27 cellular contexts compared by ENCODE assay signal in the genomic region with DNA sequence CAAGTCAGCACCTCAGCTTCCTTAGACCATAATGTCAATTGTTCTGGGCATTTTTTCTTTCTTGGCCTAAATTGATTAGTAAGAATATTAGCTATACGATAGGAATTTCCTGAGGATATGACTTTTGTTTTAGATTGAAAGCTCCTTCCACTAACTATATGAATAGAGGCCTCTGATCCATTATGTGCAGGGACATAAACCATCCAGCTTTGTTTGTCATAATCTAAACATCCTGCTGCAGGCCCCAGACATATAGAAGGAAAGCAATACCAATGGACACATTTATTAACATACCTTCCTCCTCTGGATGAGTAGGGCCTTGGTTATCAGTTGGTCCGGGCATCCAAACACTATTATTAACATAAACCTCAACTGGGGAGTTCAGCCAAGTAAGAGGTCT. TPM values are rescaled to one million over a fixed set of nuclear protein-coding genes. Genes with fewer than 3 reads are reported as not detected.
DNase-seq lines count a peak whose midpoint lies in the region; ATAC-seq, FAIRE-seq and TF ChIP-seq lines count a peak whose summit lies in the region.
"Had no signal": no experiment of that assay in that cellular context is flagged by ENCODE, and none has a peak within 500 bp of the region (broad histone marks: within the 10 kb centered on the region; RNA-seq: fewer than 3 reads in every experiment).

No MANE protein-coding gene starts in this region.

- peaks cover 16% of the 10 kb centered on the region for H3K9me3 Mint-ChIP-seq in activated T-cell treated with anti-CD3 and anti-CD28 coated beads, Interleukin-2, amount 50 U/mL, for 4 hours
- peaks cover 26% of the 10 kb centered on the region for H3K9me3 Mint-ChIP-seq in activated naive CD8-positive, alpha-beta T cell treated with anti-CD3 and anti-CD28 coated beads for 36 hours
- H3K9me3 Mint-ChIP-seq in natural killer cell treated with Interleukin-12 subunit alpha and Interleukin-12 subunit beta and Interleukin-15 and Interleukin-18, amount 100 ng/mL, for 72 hours = peaks cover 9% of the 10 kb centered on the region

- peak overlapping the region; percentile 80 for H3K27ac Mint-ChIP-seq in activated naive CD8-positive, alpha-beta T cell treated with anti-CD3 and anti-CD28 coated beads for 36 hours
- H3K27ac Mint-ChIP-seq in natural killer cell treated with Interleukin-12 subunit alpha and Interleukin-12 subunit beta and Interleukin-15 and Interleukin-18, amount 100 ng/mL, for 72 hours = peak overlapping the region; percentile 92 to 99
- H3K27ac Mint-ChIP-seq: neural progenitor cell had no signal

- no peaks in the 10 kb centered on the region for H3K27me3 Mint-ChIP-seq in activated T-cell treated with anti-CD3 and anti-CD28 coated beads, Interleukin-2, amount 50 U/mL, for 4 hours (ENCODE audit: low read depth)
- H3K27me3 Mint-ChIP-seq in activated naive CD8-positive, alpha-beta T cell treated with anti-CD3 and anti-CD28 coated beads for 36 hours = no peaks in the 10 kb centered on the region
- no peaks in the 10 kb centered on the region for H3K27me3 Mint-ChIP-seq in natural killer cell treated with Interleukin-12 subunit alpha and Interleukin-12 subunit beta and Interleukin-15 and Interleukin-18, amount 100 ng/mL, for 72 hours

- H3K4me3 Mint-ChIP-seq in activated T-cell treated with anti-CD3 and anti-CD28 coated beads, Interleukin-2, amount 50 U/mL, for 4 hours = peak overlapping the region; percentile 70
- H3K4me3 Mint-ChIP-seq in activated naive CD8-positive, alpha-beta T cell treated with anti-CD3 and anti-CD28 coated beads for 36 hours = peak overlapping the region; percentile 51
- peak overlapping the region; percentile 76 for H3K4me3 Mint-ChIP-seq in natural killer cell treated with Interleukin-12 subunit alpha and Interleukin-12 subunit beta and Interleukin-15 and Interleukin-18, amount 100 ng/mL, for 72 hours
- H3K4me3 Mint-ChIP-seq: neural progenitor cell had no signal

- no peak for TF ChIP-seq POLR2A in GM12892 (IDR thresholded peaks at IDR 0.05; ENCODE audit: low read depth, low read length)

- peaks cover 3% of the 10 kb centered on the region for H3K36me3 Mint-ChIP-seq in activated T-cell treated with anti-CD3 and anti-CD28 coated beads, Interleukin-2, amount 50 U/mL, for 4 hours (ENCODE audit: insufficient read depth)
- peaks cover 36% of the 10 kb centered on the region for H3K36me3 Mint-ChIP-seq in activated naive CD8-positive, alpha-beta T cell treated with anti-CD3 and anti-CD28 coated beads for 36 hours
- H3K36me3 Mint-ChIP-seq in natural killer cell treated with Interleukin-12 subunit alpha and Interleukin-12 subunit beta and Interleukin-15 and Interleukin-18, amount 100 ng/mL, for 72 hours = peaks cover 73% of the 10 kb centered on the region
- H3K36me3 Mint-ChIP-seq: neural progenitor cell had no signal

- ATAC-seq in activated T-cell treated with anti-CD3 and anti-CD28 coated beads, Interleukin-2, amount 50 U/mL, for 4 hours = no peak
- ATAC-seq in natural killer cell treated with Interleukin-12 subunit alpha and Interleukin-12 subunit beta and Interleukin-15 and Interleukin-18, amount 100 ng/mL, for 72 hours = no peak
- ATAC-seq: gastrocnemius medialis, K562, left colon, right cardiac atrium, upper lobe of right lung had no signal

- no peak for DNase-seq in activated T-cell treated with anti-CD3 and anti-CD28 coated beads, Interleukin-2, amount 50 U/mL, for 4 hours
- no peak for DNase-seq in activated T-cell treated with anti-CD3 and anti-CD28 coated beads, Interleukin-2, amount 50 U/mL, for 48 hours
- DNase-seq in GM12892 (ENCODE audit: insufficient read length) (no peak), NCI-H1105 (lab: John Stamatoyannopoulos, UW) (no peak), LoVo (ENCODE audit: low spot score) (no peak)
- DNase-seq in activated naive CD8-positive, alpha-beta T cell treated with anti-CD3 and anti-CD28 coated beads for 36 hours = no peak
- DNase-seq in natural killer cell treated with Interleukin-12 subunit alpha and Interleukin-12 subunit beta and Interleukin-15 and Interleukin-18, amount 100 ng/mL, for 72 hours (ENCODE audit: low spot score) = no peak
- DNase-seq in effector CD4-positive, alpha-beta T cell = no peak
- DNase-seq: activated CD4-positive, alpha-beta T cell treated with anti-CD3 and anti-CD28 coated beads for 1 hour; activated CD8-positive, alpha-beta memory T cell treated with anti-CD3 and anti-CD28 coated beads, Interleukin-2, amount 50 U/mL, for 48 hours; DMS79; gastrocnemius medialis; left colon; mammary epithelial cell; NCI-H1436 treated with DMSO at 0.1 percent for 48 hours; NCI-H748 treated with DMSO at 0.1 percent for 48 hours; Peyer's patch; right cardiac atrium; SHP77 treated with DMSO at 0.1 percent for 48 hours; stimulated activated CD4-positive, alpha-beta T cell treated with anti-CD3 and anti-CD28 coated beads, Interleukin-2, amount 100 ng/mL, for 48 hours; upper lobe of right lung had no signal

- peaks cover 77% of the 10 kb centered on the region for H3K4me1 Mint-ChIP-seq in activated T-cell treated with anti-CD3 and anti-CD28 coated beads, Interleukin-2, amount 50 U/mL, for 4 hours (ENCODE audit: low read depth)
- peaks cover 59% of the 10 kb centered on the region for H3K4me1 Mint-ChIP-seq in activated naive CD8-positive, alpha-beta T cell treated with anti-CD3 and anti-CD28 coated beads for 36 hours
- peaks cover 50 to 59% of the 10 kb centered on the region in 2 donors for H3K4me1 Mint-ChIP-seq in natural killer cell treated with Interleukin-12 subunit alpha and Interleukin-12 subunit beta and Interleukin-15 and Interleukin-18, amount 100 ng/mL, for 72 hours (ENCODE audit: low read depth in 2 of 2)

- peak; percentile 64 for FAIRE-seq in GM12892 (lab: Jason Lieb, UNC)
- FAIRE-seq: astrocyte, K562 had no signal

RNA-seq across cellular contexts. Expression of gene GIMAP4, which starts 4.3 kb away (rescaled TPM):
- total RNA-seq in activated T-cell treated with anti-CD3 and anti-CD28 coated beads, Interleukin-2, amount 50 U/mL, for 4 hours = 10 to 100 TPM; 10.1 to 11.1 (median 11.1) TPM
- 6.4 TPM for polyA plus RNA-seq in GM12892 (2012; ENCODE audit: missing spikeins)
- total RNA-seq in activated naive CD8-positive, alpha-beta T cell treated with anti-CD3 and anti-CD28 coated beads for 36 hours = 10 to 100 TPM; 72.0 to 72.7 TPM
- total RNA-seq in natural killer cell treated with Interleukin-12 subunit alpha and Interleukin-12 subunit beta and Interleukin-15 and Interleukin-18, amount 100 ng/mL, for 72 hours = 100 to 1,000 TPM in 1 of 2 donors, 10 to 100 TPM in 1; 83.6 to 245 TPM
- total RNA-seq: astrocyte, HT1080, mammary epithelial cell had no signal
- polyA plus RNA-seq: BJ, hepatocyte, K562, mammary epithelial cell had no signal

RNA-seq across cellular contexts. Expression of gene GIMAP7, which starts 48.2 kb away (rescaled TPM):
- total RNA-seq in activated T-cell treated with anti-CD3 and anti-CD28 coated beads, Interleukin-2, amount 50 U/mL, for 4 hours = 10 to 100 TPM; 23.9 to 28.3 (median 25.0) TPM
- polyA plus RNA-seq in GM12892 (2012; ENCODE audit: missing spikeins) = 8.6 TPM
- 10 to 100 TPM; 36.1 to 37.9 TPM for total RNA-seq in activated naive CD8-positive, alpha-beta T cell treated with anti-CD3 and anti-CD28 coated beads for 36 hours
- 10 to 100 TPM; 50.5 to 60.4 TPM for total RNA-seq in natural killer cell treated with Interleukin-12 subunit alpha and Interleukin-12 subunit beta and Interleukin-15 and Interleukin-18, amount 100 ng/mL, for 72 hours
- total RNA-seq: astrocyte, HT1080, mammary epithelial cell had no signal
- polyA plus RNA-seq: BJ, K562, mammary epithelial cell had no signal

Comparison
In these comparisons a context has a peak if more than half of its experiments do, and no peak if none do; other contexts are left out.
1. RNA of gene GIMAP4, which starts 4.3 kb away (total RNA-seq): 83.6 to 245 TPM in natural killer cell treated with Interleukin-12 subunit alpha and Interleukin-12 subunit beta and Interleukin-15 and Interleukin-18, amount 100 ng/mL, for 72 hours and 72.0 to 72.7 TPM in activated naive CD8-positive, alpha-beta T cell treated with anti-CD3 and anti-CD28 coated beads for 36 hours; 10.1 to 11.1 TPM in activated T-cell treated with anti-CD3 and anti-CD28 coated beads, Interleukin-2, amount 50 U/mL, for 4 hours; every median in the first group is over 4 times any median in the second.
2. Peak in every context shown above with its lines, with median percentiles within 50 percentile points of each other: H3K4me3 Mint-ChIP-seq.